ENCODE assay signal across 31 cellular contexts in the genomic region with DNA sequence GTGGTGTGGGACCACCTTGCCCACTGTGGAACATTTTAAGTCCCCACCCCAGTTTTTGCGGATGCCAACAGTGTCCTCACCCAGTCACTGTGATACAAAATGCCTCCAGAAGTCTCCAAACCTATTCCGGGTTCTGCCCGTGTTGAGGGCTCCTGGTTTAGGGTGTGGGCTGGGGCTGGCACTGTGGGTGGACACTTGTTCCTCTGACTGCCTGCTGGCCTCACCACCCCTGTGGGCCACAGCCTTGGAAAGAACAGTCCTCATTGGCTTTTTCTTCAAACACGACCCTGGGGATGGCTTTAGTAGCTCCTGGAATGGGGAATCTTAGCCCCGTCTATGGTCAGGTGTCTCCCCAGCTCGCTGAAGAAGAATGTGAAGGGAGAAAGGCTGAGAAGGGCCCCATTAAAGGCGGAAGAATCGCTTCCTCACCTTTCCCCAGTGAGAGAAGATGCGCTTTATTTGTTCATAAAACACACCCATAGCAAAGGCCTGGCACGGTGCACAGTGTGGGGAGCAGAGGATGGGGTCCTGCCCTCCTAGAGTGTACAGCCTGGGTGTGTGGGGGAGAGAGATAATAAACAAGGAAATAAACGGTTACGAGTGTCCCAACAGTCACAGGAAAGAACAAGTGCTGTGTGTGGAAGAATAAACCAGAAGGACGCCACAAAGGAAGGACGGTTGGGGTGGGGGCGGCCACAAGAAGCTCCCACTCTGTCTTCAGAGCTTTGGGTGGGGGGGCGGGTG. TPM values are rescaled to one million over a fixed set of nuclear protein-coding genes. Genes with fewer than 3 reads are reported as not detected.
DNase-seq lines count a peak whose midpoint lies in the region; TF ChIP-seq lines count a peak whose summit lies in the region.
"Had no signal": no experiment of that assay in that cellular context is flagged by ENCODE, and none has a peak within 500 bp of the region (broad histone marks: within the 10 kb centered on the region; RNA-seq: fewer than 3 reads in every experiment).

No MANE protein-coding gene starts in this region.

- H3F3A ChIP-seq in Loucy (ENCODE audit: low read depth) = peaks cover 14% of the 10 kb centered on the region

- peak overlapping the region; percentile 91 for H3K9ac ChIP-seq in Loucy (ENCODE audit: low read depth, low read length, poor library complexity, severe bottlenecking)
- H3K9ac ChIP-seq: KMS-11 had no signal

- CTCF ChIA-PET in CD8-positive, alpha-beta memory T cell (lab: Charles Lee) = no interaction called here

- H3K4me3 ChIP-seq in CD8-positive, alpha-beta memory T cell (ENCODE audit: low read length) = no peak overlapping the region
- H3K4me3 ChIP-seq in Loucy (ENCODE audit: low read length, poor library complexity, severe bottlenecking) (peak overlapping the region; percentile 69), neutrophil (ENCODE audit: low read depth in 1 of 2, low read length in 1 of 2) (peak overlapping the region in 1 of 2 experiments; percentile 41), foreskin fibroblast (ENCODE audit: low read depth in 1 of 2, low read length in 2 of 2) (no peak overlapping the region)
- H3K4me3 ChIP-seq: cardiac muscle cell, pancreas, vagina had no signal

- POLR2A ChIA-PET in CD8-positive, alpha-beta memory T cell (lab: Charles Lee) = no interaction called here

- DNase-seq in CD8-positive, alpha-beta memory T cell = no peak
- peak; percentile 66 for DNase-seq in SKM-1 (lab: John Stamatoyannopoulos, UW; ENCODE audit: unreplicated experiment)
- no peak for DNase-seq in islet precursor cell
- no peak for DNase-seq in activated CD4-positive, CD25-positive, alpha-beta regulatory T cell treated with anti-CD3 and anti-CD28 coated beads, Interleukin-2, amount 50 U/mL, for 72 hours
- no peak for DNase-seq in foreskin fibroblast
- no peak for DNase-seq in effector CD4-positive, alpha-beta T cell
- DNase-seq: ACHN; activated CD4-positive, alpha-beta T cell treated with anti-CD3 and anti-CD28 coated beads, Interleukin-2, amount 10 ng/mL, durations not matched to agents 7 days and 5 days; aorta; midbrain; NCI-H1105 treated with DMSO at 0.1 percent for 48 hours; NCI-H2029 treated with DMSO at 0.1 percent for 48 hours; NCI-H345; NCI-H82; pancreas; SHP77 treated with DMSO at 0.1 percent for 48 hours; stimulated activated CD4-positive, alpha-beta T cell treated with anti-CD3 and anti-CD28 coated beads, Interleukin-12 subunit alpha, Interleukin-12 subunit beta, amount 100 ng/mL, for 4 hours; stimulated activated CD4-positive, alpha-beta T cell treated with anti-CD3 and anti-CD28 coated beads, Interleukin-4, amount 100 ng/mL, for 24 hours; stimulated activated naive B cell treated with anti-CD40 and anti-IgM and Interleukin-4, amounts not matched to agents 10 μg/mL and 1 μg/mL and 100 μg/mL, for 72 hours; T-cell had no signal

- H3K4me3 Mint-ChIP-seq in CD8-positive, alpha-beta memory T cell = no peak overlapping the region
- H3K4me3 Mint-ChIP-seq: activated CD4-positive, alpha-beta T cell treated with anti-CD3 and anti-CD28 coated beads, Interleukin-2, amount 10 ng/mL, durations not matched to agents 7 days and 5 days; activated naive CD8-positive, alpha-beta T cell; natural killer cell treated with Interleukin-12 subunit alpha and Interleukin-12 subunit beta and Interleukin-15 and Interleukin-18, amount 100 ng/mL, for 72 hours; stimulated activated naive B cell treated with anti-CD40 and anti-IgM and Interleukin-4, amounts not matched to agents 10 μg/mL and 1 μg/mL and 100 μg/mL, for 72 hours; T-cell had no signal

- no peaks in the 10 kb centered on the region for H3K9me2 ChIP-seq in Loucy (replicated peaks; ENCODE audit: low read depth, low read length)

- peaks cover 0 to 4% (median under 1%) of the 10 kb centered on the region in 5 donors for H3K9me3 Mint-ChIP-seq in CD8-positive, alpha-beta memory T cell
- H3K9me3 Mint-ChIP-seq: activated CD4-positive, alpha-beta T cell treated with anti-CD3 and anti-CD28 coated beads, Interleukin-2, amount 10 ng/mL, durations not matched to agents 7 days and 5 days; natural killer cell treated with Interleukin-12 subunit alpha and Interleukin-12 subunit beta and Interleukin-15 and Interleukin-18, amount 100 ng/mL, for 72 hours had no signal

- H3K27ac Mint-ChIP-seq in CD8-positive, alpha-beta memory T cell = no peak overlapping the region
- H3K27ac Mint-ChIP-seq: activated CD4-positive, alpha-beta T cell treated with anti-CD3 and anti-CD28 coated beads, Interleukin-2, amount 10 ng/mL, durations not matched to agents 7 days and 5 days; activated naive CD8-positive, alpha-beta T cell; stimulated activated naive B cell treated with anti-CD40 and anti-IgM and Interleukin-4, amounts not matched to agents 10 μg/mL and 1 μg/mL and 100 μg/mL, for 72 hours; T-cell had no signal

- H3K4me2 ChIP-seq in Loucy (ENCODE audit: low read depth, low read length, poor library complexity, severe bottlenecking) = peak overlapping the region; percentile 84
- H3K4me2 ChIP-seq: KMS-11 had no signal

- no peaks in the 10 kb centered on the region for H3K4me1 Mint-ChIP-seq in CD8-positive, alpha-beta memory T cell
- H3K4me1 Mint-ChIP-seq: stimulated activated naive B cell treated with anti-CD40 and anti-IgM and Interleukin-4, amounts not matched to agents 10 μg/mL and 1 μg/mL and 100 μg/mL, for 72 hours; T-cell had no signal

- H3K27me3 Mint-ChIP-seq in CD8-positive, alpha-beta memory T cell = peaks cover 15 to 32% of the 10 kb centered on the region in 2 donors

- no peaks in the 10 kb centered on the region for H3K9me3 ChIP-seq in CD8-positive, alpha-beta memory T cell (ENCODE audit: low read length)
- H3K9me3 ChIP-seq in Loucy (ENCODE audit: insufficient read depth, low read depth, low read length) = peaks cover 5% of the 10 kb centered on the region; the same call in 1 of the 2 replicates
- no peaks in the 10 kb centered on the region for H3K9me3 ChIP-seq in neutrophil
- H3K9me3 ChIP-seq: pancreas, vagina had no signal

- H3K36me3 ChIP-seq in CD8-positive, alpha-beta memory T cell (ENCODE audit: insufficient read depth, low read length) = no peaks in the 10 kb centered on the region
- no peaks in the 10 kb centered on the region for H3K36me3 ChIP-seq in Loucy (ENCODE audit: insufficient read depth, low read length)
- no peaks in the 10 kb centered on the region for H3K36me3 ChIP-seq in neutrophil
- H3K36me3 ChIP-seq: cardiac muscle cell, pancreas, vagina had no signal

- no peaks in the 10 kb centered on the region for H3K27me3 ChIP-seq in CD8-positive, alpha-beta memory T cell (ENCODE audit: insufficient read depth, low read length, poor library complexity, severe bottlenecking)
- H3K27me3 ChIP-seq in Loucy (ENCODE audit: insufficient read depth, low read length, poor library complexity, severe bottlenecking) (no peaks in the 10 kb centered on the region), neutrophil (no peaks in the 10 kb centered on the region)
- H3K27me3 ChIP-seq: pancreas, vagina had no signal

- H4K20me1 ChIP-seq in Loucy (ENCODE audit: insufficient read depth, low read length, poor library complexity, severe bottlenecking) = no peaks in the 10 kb centered on the region

- H3K79me2 ChIP-seq in Loucy (ENCODE audit: insufficient read depth, low read length) = peaks cover 11% of the 10 kb centered on the region; the same call in 1 of the 2 replicates

- peak overlapping the region; percentile 59 for H3K27ac ChIP-seq in CD8-positive, alpha-beta memory T cell (ENCODE audit: low read depth, low read length)
- H3K27ac ChIP-seq in neutrophil = peak overlapping the region; percentile 74
- H3K27ac ChIP-seq: C4-2B, cardiac muscle cell, KMS-11, pancreas, vagina, VCaP had no signal

- no peaks in the 10 kb centered on the region for H3K4me1 ChIP-seq in CD8-positive, alpha-beta memory T cell (ENCODE audit: insufficient read depth, low read length)
- H3K4me1 ChIP-seq in Loucy (ENCODE audit: insufficient read depth, low read length, poor library complexity, severe bottlenecking) (peaks cover 61% of the 10 kb centered on the region), neutrophil (ENCODE audit: control insufficient read depth in 1 of 2, insufficient read depth in 1 of 2, low read depth in 1 of 2, low read length in 1 of 2) (peaks cover 21 to 30% of the 10 kb centered on the region in 2 experiments)
- H3K4me1 ChIP-seq: pancreas, vagina had no signal

- H3K36me3 Mint-ChIP-seq in CD8-positive, alpha-beta memory T cell = peaks cover 0 to 1% (median 0%) of the 10 kb centered on the region in 3 donors
- H3K36me3 Mint-ChIP-seq: activated naive CD8-positive, alpha-beta T cell; natural killer cell treated with Interleukin-12 subunit alpha and Interleukin-12 subunit beta and Interleukin-15 and Interleukin-18, amount 100 ng/mL, for 72 hours; T-cell had no signal

- H2AFZ ChIP-seq in Loucy (ENCODE audit: low read length) = no peak overlapping the region

- TF ChIP-seq CTCF in Loucy (conservative IDR thresholded peaks at IDR 0.05; ENCODE audit: low read length) = no peak
- TF ChIP-seq CTCF in neutrophil (IDR thresholded peaks at IDR 0.05) = no peak
- TF ChIP-seq CTCF in foreskin fibroblast (IDR thresholded peaks at IDR 0.05; ENCODE audit: low read depth, low read length) = no peak

RNA-seq across cellular contexts. Expression of gene SLC22A11, which starts 56.3 kb away (rescaled TPM):
- not detected for total RNA-seq in CD8-positive, alpha-beta memory T cell
- polyA plus RNA-seq in CD8-positive, alpha-beta memory T cell = not detected
- total RNA-seq: activated CD4-positive, alpha-beta T cell treated with anti-CD3 and anti-CD28 coated beads, Interleukin-2, amount 10 ng/mL, durations not matched to agents 7 days and 5 days; cardiac muscle cell; natural killer cell treated with Interleukin-12 subunit alpha and Interleukin-12 subunit beta and Interleukin-15 and Interleukin-18, amount 100 ng/mL, for 72 hours; right cardiac atrium; T-cell; temporal lobe had no signal
- polyA plus RNA-seq: aorta, right cardiac atrium had no signal
